In genomic region chr4:128831526-128832252, GRCh38 we compare ENCODE assay signal across 8 cellular contexts. TPM values are rescaled to one million over a fixed set of nuclear protein-coding genes. Genes with fewer than 3 reads are reported as not detected.
DNase-seq lines count a peak whose midpoint lies in the region; ATAC-seq and TF ChIP-seq lines count a peak whose summit lies in the region.

No MANE protein-coding gene starts in this region.

- DNase-seq in WTC11 (ENCODE audit: low spot score) (no peak), mesothelial cell of epicardium (ENCODE audit: low spot score in 2 of 2, unreplicated experiment in 2 of 2) (no peak), activated gamma-delta T cell treated with Interleukin-2 at 50 U/mL for 16 hours (no peak), sciatic nerve (ENCODE audit: low spot score) (no peak), middle frontal gyrus (ENCODE audit: extremely low spot score, low spot score) (no peak)

- CTCF ChIA-PET in WTC11 (lab: Charles Lee): interaction anchor here (0.9 kb wide), 1 partner anchor 256 kb away, joined by 3 read pairs; no protein-coding TSS in a partner anchor

- POLR2A ChIA-PET in WTC11 (lab: Charles Lee): no interaction called here

- no peaks in the 10 kb centered on the region for H3K9me3 Mint-ChIP-seq in WTC11
- H3K9me3 Mint-ChIP-seq in mesothelial cell of epicardium: peaks cover 4% of the 10 kb centered on the region

- H3K4me1 Mint-ChIP-seq in WTC11 (peaks cover 88% of the 10 kb centered on the region), mesothelial cell of epicardium (peaks cover 19% of the 10 kb centered on the region)

- H3K4me3 Mint-ChIP-seq in WTC11: peak overlapping the region; percentile 48
- peak overlapping the region; percentile 11 for H3K4me3 Mint-ChIP-seq in mesothelial cell of epicardium

- H3K27me3 Mint-ChIP-seq in WTC11 (ENCODE audit: low read depth): no peaks in the 10 kb centered on the region
- no peaks in the 10 kb centered on the region for H3K27me3 Mint-ChIP-seq in mesothelial cell of epicardium (ENCODE audit: low read depth)

- peak; percentile 65 for ATAC-seq in GM18870 (IDR thresholded peaks at IDR 0.05; ENCODE audit: unreplicated experiment)
- peak; percentile 66 for ATAC-seq in HG02981 (IDR thresholded peaks at IDR 0.05; ENCODE audit: unreplicated experiment)
- ATAC-seq in WTC11: peak; percentile 55
- no peak for ATAC-seq in HG03280 (IDR thresholded peaks at IDR 0.05; ENCODE audit: unreplicated experiment)
- ATAC-seq in sciatic nerve: no peak

- H3K36me3 Mint-ChIP-seq in WTC11 (peaks cover 50% of the 10 kb centered on the region), mesothelial cell of epicardium (peaks cover 7% of the 10 kb centered on the region)

- H3K27ac Mint-ChIP-seq in WTC11 (peak overlapping the region; percentile 95), mesothelial cell of epicardium (peak overlapping the region; percentile 70)

- intact Hi-C loops in sciatic nerve (cut with DNase I): no loop called here

- TF ChIP-seq CTCF in WTC11 (IDR thresholded peaks at IDR 0.05): no peak
- no peak for TF ChIP-seq CTCF in mesothelial cell of epicardium (IDR thresholded peaks at IDR 0.05; ENCODE audit: unreplicated experiment)

TF ChIP-seq in WTC11, 78 proteins besides CTCF, POLR2A, EP300 and RAD21:
- 0 out of 2 replicates have a peak, but pooled peaks have one; percentile 24 for TF ChIP-seq NFE2L1 (CRISPR knock-in tag; IDR thresholded peaks at IDR 0.05)
- TF ChIP-seq FOXK1 (CRISPR knock-in tag; IDR thresholded peaks at IDR 0.05): no peak
- 0 out of 2 replicates have a peak, but pooled peaks have one; percentile 38 for TF ChIP-seq ZNF281 (CRISPR knock-in tag; IDR thresholded peaks at IDR 0.05)
- TF ChIP-seq, protein P1, sequence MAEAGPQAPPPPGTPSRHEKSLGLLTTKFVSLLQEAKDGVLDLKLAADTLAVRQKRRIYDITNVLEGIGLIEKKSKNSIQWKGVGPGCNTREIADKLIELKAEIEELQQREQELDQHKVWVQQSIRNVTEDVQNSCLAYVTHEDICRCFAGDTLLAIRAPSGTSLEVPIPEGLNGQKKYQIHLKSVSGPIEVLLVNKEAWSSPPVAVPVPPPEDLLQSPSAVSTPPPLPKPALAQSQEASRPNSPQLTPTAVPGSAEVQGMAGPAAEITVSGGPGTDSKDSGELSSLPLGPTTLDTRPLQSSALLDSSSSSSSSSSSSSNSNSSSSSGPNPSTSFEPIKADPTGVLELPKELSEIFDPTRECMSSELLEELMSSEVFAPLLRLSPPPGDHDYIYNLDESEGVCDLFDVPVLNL (CRISPR knock-in tag; IDR thresholded peaks at IDR 0.05; ENCODE audit: borderline replicate concordance, low read depth): no peak
- 0 out of 2 replicates have a peak, but pooled peaks have one; percentile 33 for TF ChIP-seq SP1 (CRISPR knock-in tag; conservative IDR thresholded peaks at IDR 0.05)
- no peak for TF ChIP-seq ZNF263 (CRISPR knock-in tag; IDR thresholded peaks at IDR 0.05; ENCODE audit: low read depth)
- no peak for TF ChIP-seq KAT7 (CRISPR knock-in tag; IDR thresholded peaks at IDR 0.05; ENCODE audit: borderline replicate concordance)
TF ChIP-seq in WTC11: peak in this region for 3.

RNA-seq across cellular contexts. Expression of gene JADE1, which starts 22.2 kb away (rescaled TPM):
- total RNA-seq in WTC11 (2021): 132 to 156 TPM (median 150 TPM) in 3 replicates
- total RNA-seq in mesothelial cell of epicardium: 18.6 to 21.0 TPM (median 19.8 TPM) in 3 replicates
- total RNA-seq in sciatic nerve: 25.2 TPM

Comparison
In these comparisons a context has a peak if more than half of its experiments do, and no peak if none do; other contexts are left out.
1. ATAC-seq: peak in GM18870 (single experiment), HG02981 (single experiment) and WTC11 (single experiment); none in HG03280 (single experiment) and sciatic nerve (single experiment).